27 cellular contexts compared by ENCODE assay signal in genomic region chr20:11989018-11989771, GRCh38.
"Had no signal": no experiment of that assay in that cellular context is flagged by ENCODE, and none has a peak within 500 bp of the region (broad histone marks: within the 10 kb centered on the region; RNA-seq: fewer than 3 reads in every experiment).

No MANE protein-coding gene starts in this region.

- H3K27ac ChIP-seq: ascending aorta, Peyer's patch, SJSA1 had no signal

- H3K4me2 ChIP-seq: SK-N-SH had no signal

- H3K36me3 Mint-ChIP-seq: activated naive CD8-positive, alpha-beta T cell treated with anti-CD3 and anti-CD28 coated beads for 36 hours had no signal

- H3K9me3 ChIP-seq: ascending aorta, Peyer's patch, SJSA1, SK-N-SH had no signal

- DNase-seq: activated CD4-positive, alpha-beta T cell treated with anti-CD3 and anti-CD28 coated beads, Interleukin-2, amount 10 ng/mL, durations not matched to agents 24 days and 14 days; activated CD4-positive, alpha-beta T cell treated with anti-CD3 and anti-CD28 coated beads, Interleukin-2, amount 50 U/mL, for 4 hours; activated CD8-positive, alpha-beta T cell treated with anti-CD3 and anti-CD28 coated beads for 36 hours; activated effector memory CD4-positive, alpha-beta T cell treated with anti-CD3 and anti-CD28 coated beads, Interleukin-2, amount 50 U/mL, for 16 hours; activated naive CD4-positive, alpha-beta T cell; activated naive CD4-positive, alpha-beta T cell treated with anti-CD3 and anti-CD28 coated beads, Interleukin-2, amount 50 U/mL, for 16 hours; activated naive CD8-positive, alpha-beta T cell treated with anti-CD3 and anti-CD28 coated beads for 36 hours; activated T-cell treated with anti-CD3 and anti-CD28 coated beads, Interleukin-2, amount 50 U/mL, for 1 hour; activated T-cell treated with anti-CD3 and anti-CD28 coated beads, Interleukin-2, amount 50 U/mL, for 72 hours; amygdala; Karpas-422; KBM-7; NCI-H1105; NCI-H1436 treated with DMSO at 0.1 percent for 48 hours; NCI-H1694 treated with DMSO at 0.1 percent for 48 hours; NCI-H2029; NCI-H526; NCI-H774; PC-3; Peyer's patch; RPMI8226; SK-N-SH had no signal

- ATAC-seq: activated CD8-positive, alpha-beta T cell treated with anti-CD3 and anti-CD28 coated beads for 36 hours; activated T-cell treated with anti-CD3 and anti-CD28 coated beads, Interleukin-2, amount 50 U/mL, for 72 hours; activated T-helper 17 cell treated with anti-CD3 and anti-CD28 coated beads, Interleukin-2, amount 50 U/mL, for 72 hours; PC-3 had no signal

- H3K4me3 Mint-ChIP-seq: activated CD4-positive, alpha-beta T cell treated with anti-CD3 and anti-CD28 coated beads, Interleukin-2, amount 10 ng/mL, durations not matched to agents 24 days and 14 days; activated CD8-positive, alpha-beta T cell treated with anti-CD3 and anti-CD28 coated beads for 36 hours; activated naive CD8-positive, alpha-beta T cell treated with anti-CD3 and anti-CD28 coated beads for 36 hours; activated T-cell treated with anti-CD3 and anti-CD28 coated beads, Interleukin-2, amount 50 U/mL, for 72 hours; activated T-helper 17 cell treated with anti-CD3 and anti-CD28 coated beads, Interleukin-2, amount 50 U/mL, for 72 hours; T-helper 1 cell treated with Interleukin-12 subunit alpha and Interleukin-12 subunit beta and Interleukin-4 antibody, amounts not matched to agents 30 μg/mL and 1 μg/mL, for 36 hours; T-helper 2 cell treated with Interferon-gamma antibody and Interleukin-4, amounts not matched to agents 5 μg/mL and 100 μg/mL, for 36 hours had no signal

- H3K27ac Mint-ChIP-seq: activated CD4-positive, alpha-beta T cell treated with anti-CD3 and anti-CD28 coated beads, Interleukin-2, amount 10 ng/mL, durations not matched to agents 24 days and 14 days; activated CD8-positive, alpha-beta T cell treated with anti-CD3 and anti-CD28 coated beads for 36 hours; activated naive CD8-positive, alpha-beta T cell treated with anti-CD3 and anti-CD28 coated beads for 36 hours; activated T-cell treated with anti-CD3 and anti-CD28 coated beads, Interleukin-2, amount 50 U/mL, for 72 hours; activated T-helper 17 cell treated with anti-CD3 and anti-CD28 coated beads, Interleukin-2, amount 50 U/mL, for 72 hours; T-helper 1 cell treated with Interleukin-12 subunit alpha and Interleukin-12 subunit beta and Interleukin-4 antibody, amounts not matched to agents 30 μg/mL and 1 μg/mL, for 36 hours; T-helper 2 cell treated with Interferon-gamma antibody and Interleukin-4, amounts not matched to agents 5 μg/mL and 100 μg/mL, for 36 hours had no signal

- H3K4me1 ChIP-seq: ascending aorta, Peyer's patch, SJSA1 had no signal

- H3K27me3 Mint-ChIP-seq: activated CD4-positive, alpha-beta T cell treated with anti-CD3 and anti-CD28 coated beads, Interleukin-2, amount 10 ng/mL, durations not matched to agents 24 days and 14 days; activated T-helper 17 cell treated with anti-CD3 and anti-CD28 coated beads, Interleukin-2, amount 50 U/mL, for 72 hours had no signal

- H3K4me1 Mint-ChIP-seq: activated CD4-positive, alpha-beta T cell treated with anti-CD3 and anti-CD28 coated beads, Interleukin-2, amount 10 ng/mL, durations not matched to agents 24 days and 14 days; activated naive CD8-positive, alpha-beta T cell treated with anti-CD3 and anti-CD28 coated beads for 36 hours; activated T-helper 17 cell treated with anti-CD3 and anti-CD28 coated beads, Interleukin-2, amount 50 U/mL, for 72 hours had no signal

- H3K27me3 ChIP-seq: ascending aorta, Peyer's patch, SJSA1 had no signal

- H3K4me3 ChIP-seq: ascending aorta, Peyer's patch, SJSA1 had no signal

- H3K9ac ChIP-seq: SK-N-SH had no signal

- H3K9me3 Mint-ChIP-seq: activated CD4-positive, alpha-beta T cell treated with anti-CD3 and anti-CD28 coated beads, Interleukin-2, amount 10 ng/mL, durations not matched to agents 24 days and 14 days; activated CD8-positive, alpha-beta T cell treated with anti-CD3 and anti-CD28 coated beads for 36 hours; T-helper 1 cell treated with Interleukin-12 subunit alpha and Interleukin-12 subunit beta and Interleukin-4 antibody, amounts not matched to agents 30 μg/mL and 1 μg/mL, for 36 hours; T-helper 2 cell treated with Interferon-gamma antibody and Interleukin-4, amounts not matched to agents 5 μg/mL and 100 μg/mL, for 36 hours had no signal

- H3K36me3 ChIP-seq: ascending aorta, Peyer's patch, SJSA1 had no signal
